Comparison of ENCODE assay signal across 8 cellular contexts in genomic region chr19:40091205-40092129, GRCh38. TPM values are rescaled to one million over a fixed set of nuclear protein-coding genes. Genes with fewer than 3 reads are reported as not detected.
A peak's percentile ranks its signal among the peaks of the same experiment; 100 is the strongest.
DNase-seq lines count a peak whose midpoint lies in the region; ATAC-seq and TF ChIP-seq lines count a peak whose summit lies in the region.

No MANE protein-coding gene starts in this region.

- H3K4me1 ChIP-seq in SJSA1 (replicated peaks) (0 out of 2 replicates have a peak, but pooled peaks cover 5% of the 10 kb centered on the region), rectal smooth muscle tissue (ENCODE audit: control insufficient read depth, insufficient read depth, low read length) (no peaks in the 10 kb centered on the region)

- H3K27me3 ChIP-seq in SJSA1 (replicated peaks), result no peaks in the 10 kb centered on the region
- H3K27me3 ChIP-seq in rectal smooth muscle tissue (ENCODE audit: control insufficient read depth, insufficient read depth, low read length), result no peaks in the 10 kb centered on the region

- H3K4me3 ChIP-seq in GM12875 (ENCODE audit: low read depth, low read length), result peak overlapping the region; percentile 82
- H3K4me3 ChIP-seq in SJSA1, result peak overlapping the region; percentile 75
- peak overlapping the region; percentile 89 for H3K4me3 ChIP-seq in fibroblast of pulmonary artery (replicated peaks; ENCODE audit: low read depth, low read length)
- peak overlapping the region; percentile 99 for H3K4me3 ChIP-seq in rectal smooth muscle tissue (ENCODE audit: low read length)

- H3K9me3 ChIP-seq in SJSA1 (replicated peaks), result no peaks in the 10 kb centered on the region

- H3K27ac ChIP-seq in SJSA1 (peak overlapping the region; percentile 78), rectal smooth muscle tissue (ENCODE audit: low read depth, low read length) (peak overlapping the region; percentile 88)

- DNase-seq in SJSA1 (ENCODE audit: low read depth in 1 of 2, low spot score in 2 of 2) (no peak), fibroblast of pulmonary artery (ENCODE audit: low read depth) (no peak), DMS79 (lab: John Stamatoyannopoulos, UW) (no peak), cerebellar cortex (ENCODE audit: low spot score) (no peak), Kasumi-1 (lab: John Stamatoyannopoulos, UW) (no peak)

- H3K36me3 ChIP-seq in SJSA1 (peaks cover 3% of the 10 kb centered on the region; the same call in 1 of the 2 replicates), rectal smooth muscle tissue (ENCODE audit: control insufficient read depth, insufficient read depth, low read length) (no peaks in the 10 kb centered on the region)

- TF ChIP-seq CTCF in GM12875 (IDR thresholded peaks at IDR 0.05; ENCODE audit: borderline replicate concordance, insufficient read depth, low read depth, low read length) (no peak), fibroblast of pulmonary artery (IDR thresholded peaks at IDR 0.05; ENCODE audit: low read length, missing control alignments) (no peak)

- H3K9ac ChIP-seq in rectal smooth muscle tissue (ENCODE audit: low read length), result peak overlapping the region; percentile 79

- ATAC-seq in GM18873 (IDR thresholded peaks at IDR 0.05; ENCODE audit: low FRiP score, unreplicated experiment), result no peak

RNA-seq across cellular contexts. Expression of gene ZNF780A, which starts 0.7 kb away (rescaled TPM):
- 19.0 and 20.1 TPM in 2 replicates for total RNA-seq in SJSA1 (2014; rRNA removed; shearing (Covaris generic))

RNA-seq across cellular contexts. Expression of gene ZNF780B, which starts 35.4 kb away (rescaled TPM):
- total RNA-seq in SJSA1 (2014; rRNA removed; shearing (Covaris generic)), result 17.1 and 55.6 TPM in 2 replicates
